ENCODE assay signal across 15 cellular contexts in the genomic region with DNA sequence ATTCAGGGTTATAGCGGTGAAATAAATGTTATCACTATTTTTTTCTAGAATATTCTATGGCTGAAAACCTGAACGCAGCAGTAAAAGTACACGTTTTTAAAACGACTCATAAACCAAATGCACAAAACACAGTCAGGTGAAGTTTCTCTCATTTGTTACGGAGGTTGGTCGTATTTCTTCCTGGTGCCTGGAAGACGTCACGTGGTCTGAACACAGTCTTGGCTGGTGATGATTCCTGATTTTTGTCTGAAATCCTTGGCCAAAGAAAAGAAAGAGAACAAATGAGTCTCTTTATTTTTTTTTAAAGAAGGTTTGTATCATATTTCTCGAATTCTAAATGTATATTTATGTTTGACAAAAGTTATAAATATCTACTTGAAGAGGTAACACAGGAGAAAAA. TPM values are rescaled to one million over a fixed set of nuclear protein-coding genes. Genes with fewer than 3 reads are reported as not detected.
DNase-seq lines count a peak whose midpoint lies in the region; ATAC-seq and TF ChIP-seq lines count a peak whose summit lies in the region.
"Had no signal": no experiment of that assay in that cellular context is flagged by ENCODE, and none has a peak within 500 bp of the region (broad histone marks: within the 10 kb centered on the region; RNA-seq: fewer than 3 reads in every experiment).

No MANE protein-coding gene starts in this region.

- peaks cover 0 to 25% (median 0%) of the 10 kb centered on the region in 4 donors for H3K27me3 ChIP-seq in esophagus muscularis mucosa
- H3K27me3 ChIP-seq in Caco-2 (replicated peaks; ENCODE audit: control insufficient read depth, insufficient read depth, low read length): no peaks in the 10 kb centered on the region
- H3K27me3 ChIP-seq: pancreas had no signal

- H4K20me1 ChIP-seq in OCI-LY7 (ENCODE audit: insufficient read depth, low read length): no peaks in the 10 kb centered on the region

- TF ChIP-seq CTCF in OCI-LY7 (conservative IDR thresholded peaks at IDR 0.05; ENCODE audit: low read length) (no peak), esophagus muscularis mucosa (IDR thresholded peaks at IDR 0.05) (no peak), Caco-2 (IDR thresholded peaks at IDR 0.05; ENCODE audit: insufficient read depth in 1 of 2, low read depth in 1 of 2, low read length in 1 of 2, severe bottlenecking in 1 of 2, unreplicated experiment in 1 of 2) (no peak)

- no peaks in the 10 kb centered on the region for H3K79me2 ChIP-seq in OCI-LY7 (ENCODE audit: insufficient read depth, low read depth, low read length)

- no peaks in the 10 kb centered on the region for H3K9me2 ChIP-seq in OCI-LY7 (ENCODE audit: insufficient read depth, low read length)

- H3K4me1 ChIP-seq in OCI-LY7 (ENCODE audit: insufficient read depth, low read length, poor library complexity, severe bottlenecking): peaks cover 28% of the 10 kb centered on the region
- peaks cover 0 to 19% (median 17%) of the 10 kb centered on the region in 4 donors for H3K4me1 ChIP-seq in esophagus muscularis mucosa
- peaks cover 15% of the 10 kb centered on the region for H3K4me1 ChIP-seq in mesodermal cell (ENCODE audit: control insufficient read depth, insufficient read depth, low read length, poor library complexity, severe bottlenecking)
- no peaks in the 10 kb centered on the region for H3K4me1 ChIP-seq in Caco-2
- H3K4me1 ChIP-seq: pancreas had no signal

- H3K27ac ChIP-seq in OCI-LY7 (ENCODE audit: low read depth, low read length, poor library complexity, severe bottlenecking) (no peak overlapping the region), esophagus muscularis mucosa (replicated peaks in 1 of 4) (peak overlapping the region; percentile 39 to 74 (median 63)), mesodermal cell (ENCODE audit: low read depth, low read length, severe bottlenecking) (peak overlapping the region; percentile 66)
- H3K27ac ChIP-seq: pancreas had no signal

- no peaks in the 10 kb centered on the region for H3K36me3 ChIP-seq in OCI-LY7 (ENCODE audit: insufficient read depth, low read length)
- no peaks in the 10 kb centered on the region for H3K36me3 ChIP-seq in esophagus muscularis mucosa
- no peaks in the 10 kb centered on the region for H3K36me3 ChIP-seq in mesodermal cell (ENCODE audit: control insufficient read depth, insufficient read depth, low read length)
- no peaks in the 10 kb centered on the region for H3K36me3 ChIP-seq in Caco-2 (ENCODE audit: control insufficient read depth, insufficient read depth, low read length)
- H3K36me3 ChIP-seq: pancreas had no signal

- H3K27ac Mint-ChIP-seq in activated naive CD4-positive, alpha-beta T cell treated with anti-CD3 and anti-CD28 coated beads, Interleukin-2, amount 50 U/mL, for 72 hours: no peak overlapping the region
- no peak overlapping the region for H3K27ac Mint-ChIP-seq in Caco-2 (ENCODE audit: unreplicated experiment)
- H3K27ac Mint-ChIP-seq: activated naive CD8-positive, alpha-beta T cell treated with anti-CD3 and anti-CD28 coated beads, Interleukin-2, amount 50 U/mL, for 24 hours; CD4-positive, CD25-positive, alpha-beta regulatory T cell had no signal

- intact Hi-C loops in OCI-LY7 (cut with micrococcal nuclease; ENCODE audit: unreplicated experiment): no loop called here
- intact Hi-C loops in esophagus muscularis mucosa (cut with DNase I): no loop called here
- intact Hi-C loops in Caco-2 (cut with micrococcal nuclease; ENCODE audit: unreplicated experiment): no loop called here

- CTCF ChIA-PET in OCI-LY7 (lab: Charles Lee; ENCODE audit: unreplicated experiment): no interaction called here
- CTCF ChIA-PET in Caco-2 (lab: Charles Lee): no interaction called here

- WGBS in esophagus muscularis mucosa: 32% methylated on average over 9 of the region's 9 CpGs
- WGBS in mesodermal cell (ENCODE audit: insufficient coverage in 2 of 2), 2 experiments: 91 to 92% methylated on average over 4 to 8 of the region's 9 CpGs

- TF ChIP-seq EP300 in esophagus muscularis mucosa (IDR thresholded peaks at IDR 0.05): no peak

- POLR2A ChIA-PET in OCI-LY7 (lab: Charles Lee) (interaction anchor here (0.7 kb wide), 1 partner anchor 40 kb away, joined by 4 read pairs; no protein-coding TSS in a partner anchor), Caco-2 (lab: Charles Lee) (no interaction called here)

- DNase-seq in OCI-LY7 (ENCODE audit: low spot score): no peak
- no peak for DNase-seq in esophagus muscularis mucosa (ENCODE audit: extremely low spot score)
- DNase-seq in superior temporal gyrus (ENCODE audit: extremely low spot score): peak; percentile 44
- DNase-seq in activated naive CD4-positive, alpha-beta T cell treated with anti-CD3 and anti-CD28 coated beads, Interleukin-2, amount 50 U/mL, for 72 hours (ENCODE audit: low spot score in 2 of 2): no peak
- DNase-seq in Caco-2: no peak
- DNase-seq: activated CD8-positive, alpha-beta memory T cell treated with anti-CD3 and anti-CD28 coated beads for 24 hours; activated naive CD8-positive, alpha-beta T cell treated with anti-CD3 and anti-CD28 coated beads, Interleukin-2, amount 50 U/mL, for 24 hours; CD4-positive, CD25-positive, alpha-beta regulatory T cell; pancreas; substantia nigra; T-helper 9 cell had no signal

- no peaks in the 10 kb centered on the region for H3K4me1 Mint-ChIP-seq in Caco-2 (ENCODE audit: low read depth, unreplicated experiment)

- BruUV-seq in OCI-LY7 (replicated peaks; lab: Mats Ljungman, UMichigan): no TSS peak
- BruUV-seq in Caco-2 (replicated peaks; lab: Mats Ljungman, UMichigan): no TSS peak

- H3K27me3 Mint-ChIP-seq in Caco-2 (ENCODE audit: insufficient read depth, unreplicated experiment): peaks cover 4% of the 10 kb centered on the region

- H3K4me3 ChIP-seq in OCI-LY7 (ENCODE audit: low read depth, low read length, poor library complexity, severe bottlenecking) (no peak overlapping the region), esophagus muscularis mucosa (peak overlapping the region in 1 of 4 donors; percentile 0), mesodermal cell (ENCODE audit: extremely low read depth, insufficient read depth, low read length, poor library complexity, severe bottlenecking) (no peak overlapping the region), Caco-2 (ENCODE audit: low read depth, low read length) (no peak overlapping the region)
- H3K4me3 ChIP-seq: pancreas had no signal

- H3K9me3 ChIP-seq in OCI-LY7 (ENCODE audit: low read length) (no peaks in the 10 kb centered on the region), esophagus muscularis mucosa (no peaks in the 10 kb centered on the region), mesodermal cell (ENCODE audit: control insufficient read depth, low read length) (no peaks in the 10 kb centered on the region), Caco-2 (no peaks in the 10 kb centered on the region)
- H3K9me3 ChIP-seq: pancreas had no signal

- no peaks in the 10 kb centered on the region for H3K36me3 Mint-ChIP-seq in activated naive CD4-positive, alpha-beta T cell treated with anti-CD3 and anti-CD28 coated beads, Interleukin-2, amount 50 U/mL, for 72 hours
- no peaks in the 10 kb centered on the region for H3K36me3 Mint-ChIP-seq in Caco-2 (ENCODE audit: insufficient read depth, unreplicated experiment)

- peak overlapping the region; percentile 40; the same call in 1 of the 2 replicates for H2AFZ ChIP-seq in OCI-LY7 (ENCODE audit: low read length)

- TF ChIP-seq POLR2A in esophagus muscularis mucosa (IDR thresholded peaks at IDR 0.05; ENCODE audit: low read depth): no peak

- no peak for ATAC-seq in esophagus mucosa
- no peak for ATAC-seq in activated naive CD4-positive, alpha-beta T cell treated with anti-CD3 and anti-CD28 coated beads, Interleukin-2, amount 50 U/mL, for 72 hours
- no peak for ATAC-seq in HG02588 (IDR thresholded peaks at IDR 0.05; ENCODE audit: unreplicated experiment)
- ATAC-seq: activated naive CD8-positive, alpha-beta T cell treated with anti-CD3 and anti-CD28 coated beads, Interleukin-2, amount 50 U/mL, for 24 hours had no signal

- no peak overlapping the region for H3K4me3 Mint-ChIP-seq in Caco-2 (ENCODE audit: unreplicated experiment)
- H3K4me3 Mint-ChIP-seq: activated naive CD8-positive, alpha-beta T cell treated with anti-CD3 and anti-CD28 coated beads, Interleukin-2, amount 50 U/mL, for 24 hours; CD4-positive, CD25-positive, alpha-beta regulatory T cell had no signal

- no peak overlapping the region for H3K4me2 ChIP-seq in OCI-LY7 (ENCODE audit: low read length)

- H3K9me3 Mint-ChIP-seq in activated naive CD4-positive, alpha-beta T cell treated with anti-CD3 and anti-CD28 coated beads, Interleukin-2, amount 50 U/mL, for 72 hours: no peaks in the 10 kb centered on the region
- no peaks in the 10 kb centered on the region for H3K9me3 Mint-ChIP-seq in Caco-2 (ENCODE audit: unreplicated experiment)
- H3K9me3 Mint-ChIP-seq: activated naive CD8-positive, alpha-beta T cell treated with anti-CD3 and anti-CD28 coated beads, Interleukin-2, amount 50 U/mL, for 24 hours; CD4-positive, CD25-positive, alpha-beta regulatory T cell had no signal

RNA-seq across cellular contexts. Expression of a gene that starts 9.8 kb away (rescaled TPM):
- not detected in 2 replicates for total RNA-seq in OCI-LY7 (2014; rRNA removed; shearing (Covaris generic))
- total RNA-seq in OCI-LY7 (2022): not detected in 2 replicates
- total RNA-seq in esophagus muscularis mucosa: 1 to 10 TPM; 1.4 to 5.3 (median 2.5) TPM
- 21.3 TPM for polyA plus RNA-seq in mesodermal cell (2013, experiment 1 of 2)
- 20.6 TPM for polyA plus RNA-seq in mesodermal cell (2013, experiment 2 of 2)
- 0.12 TPM for total RNA-seq in esophagus mucosa
- total RNA-seq in activated naive CD4-positive, alpha-beta T cell treated with anti-CD3 and anti-CD28 coated beads, Interleukin-2, amount 50 U/mL, for 72 hours: not detected
- total RNA-seq in Caco-2 (2022): not detected in 2 replicates
- total RNA-seq: CD4-positive, CD25-positive, alpha-beta regulatory T cell; HT-29 had no signal

RNA-seq across cellular contexts. Expression of a gene that starts 14.5 kb away (rescaled TPM):
- total RNA-seq in OCI-LY7 (2014; rRNA removed; shearing (Covaris generic)): 1.9 and 2.0 TPM in 2 replicates
- total RNA-seq in OCI-LY7 (2022): 0.33 and 0.40 TPM in 2 replicates
- 1 to 10 TPM; 1.5 to 3.3 (median 1.6) TPM for total RNA-seq in esophagus muscularis mucosa
- polyA plus RNA-seq in mesodermal cell (2013, experiment 1 of 2): 1.7 TPM
- polyA plus RNA-seq in mesodermal cell (2013, experiment 2 of 2): 1.5 TPM
- total RNA-seq in esophagus mucosa: 0.08 TPM
- total RNA-seq in activated naive CD4-positive, alpha-beta T cell treated with anti-CD3 and anti-CD28 coated beads, Interleukin-2, amount 50 U/mL, for 72 hours: under 1 TPM; 0.06 to 0.43 TPM
- total RNA-seq in Caco-2 (2022): 0.11 TPM in 1 of 2 replicates, not detected in the other
- total RNA-seq: CD4-positive, CD25-positive, alpha-beta regulatory T cell; HT-29 had no signal

RNA-seq across cellular contexts. Expression of a gene that starts 52.5 kb away (rescaled TPM):
- 1.0 and 1.5 TPM in 2 replicates for total RNA-seq in OCI-LY7 (2014; rRNA removed; shearing (Covaris generic))
- total RNA-seq in OCI-LY7 (2022) (4.3 and 4.9 TPM in 2 replicates), esophagus muscularis mucosa (under 1 TPM; 0.13 to 0.42 (median 0.17) TPM), esophagus mucosa (not detected), Caco-2 (2022) (not detected in 2 replicates)
- 0.74 TPM for polyA plus RNA-seq in mesodermal cell (2013, experiment 1 of 2)
- 0.61 TPM for polyA plus RNA-seq in mesodermal cell (2013, experiment 2 of 2)
- not detected for total RNA-seq in activated naive CD4-positive, alpha-beta T cell treated with anti-CD3 and anti-CD28 coated beads, Interleukin-2, amount 50 U/mL, for 72 hours
- total RNA-seq: CD4-positive, CD25-positive, alpha-beta regulatory T cell; HT-29 had no signal
- polyA plus RNA-seq: CD4-positive, CD25-positive, alpha-beta regulatory T cell had no signal
